1 cellular context compared by ENCODE assay signal in the genomic region with DNA sequence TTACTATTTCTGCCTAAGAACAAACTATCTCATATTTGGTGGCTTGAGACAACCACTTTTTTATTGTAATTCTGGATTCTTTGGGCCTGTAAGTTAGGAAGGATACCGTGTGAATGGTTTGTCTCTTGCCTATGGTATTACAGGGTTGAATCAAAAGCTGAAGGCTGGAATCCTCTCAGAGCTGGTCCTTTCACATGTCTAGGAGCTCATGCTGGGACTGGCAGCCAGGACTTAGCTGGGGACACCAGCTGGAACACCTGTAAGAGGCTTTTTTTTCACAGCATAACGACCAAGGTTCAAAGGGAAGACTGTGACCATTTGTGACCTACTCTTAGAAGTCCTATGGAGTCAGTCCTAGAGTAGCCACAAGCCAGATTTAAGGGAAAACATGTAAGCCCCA.
A peak's percentile ranks its signal among the peaks of the same experiment; 100 is the strongest.
TF ChIP-seq lines count a peak whose summit lies in the region.

No MANE protein-coding gene starts in this region.

TF ChIP-seq in H1, 55 proteins besides CTCF, POLR2A, EP300 and RAD21 (continued from another document):
- TF ChIP-seq, protein P1, sequence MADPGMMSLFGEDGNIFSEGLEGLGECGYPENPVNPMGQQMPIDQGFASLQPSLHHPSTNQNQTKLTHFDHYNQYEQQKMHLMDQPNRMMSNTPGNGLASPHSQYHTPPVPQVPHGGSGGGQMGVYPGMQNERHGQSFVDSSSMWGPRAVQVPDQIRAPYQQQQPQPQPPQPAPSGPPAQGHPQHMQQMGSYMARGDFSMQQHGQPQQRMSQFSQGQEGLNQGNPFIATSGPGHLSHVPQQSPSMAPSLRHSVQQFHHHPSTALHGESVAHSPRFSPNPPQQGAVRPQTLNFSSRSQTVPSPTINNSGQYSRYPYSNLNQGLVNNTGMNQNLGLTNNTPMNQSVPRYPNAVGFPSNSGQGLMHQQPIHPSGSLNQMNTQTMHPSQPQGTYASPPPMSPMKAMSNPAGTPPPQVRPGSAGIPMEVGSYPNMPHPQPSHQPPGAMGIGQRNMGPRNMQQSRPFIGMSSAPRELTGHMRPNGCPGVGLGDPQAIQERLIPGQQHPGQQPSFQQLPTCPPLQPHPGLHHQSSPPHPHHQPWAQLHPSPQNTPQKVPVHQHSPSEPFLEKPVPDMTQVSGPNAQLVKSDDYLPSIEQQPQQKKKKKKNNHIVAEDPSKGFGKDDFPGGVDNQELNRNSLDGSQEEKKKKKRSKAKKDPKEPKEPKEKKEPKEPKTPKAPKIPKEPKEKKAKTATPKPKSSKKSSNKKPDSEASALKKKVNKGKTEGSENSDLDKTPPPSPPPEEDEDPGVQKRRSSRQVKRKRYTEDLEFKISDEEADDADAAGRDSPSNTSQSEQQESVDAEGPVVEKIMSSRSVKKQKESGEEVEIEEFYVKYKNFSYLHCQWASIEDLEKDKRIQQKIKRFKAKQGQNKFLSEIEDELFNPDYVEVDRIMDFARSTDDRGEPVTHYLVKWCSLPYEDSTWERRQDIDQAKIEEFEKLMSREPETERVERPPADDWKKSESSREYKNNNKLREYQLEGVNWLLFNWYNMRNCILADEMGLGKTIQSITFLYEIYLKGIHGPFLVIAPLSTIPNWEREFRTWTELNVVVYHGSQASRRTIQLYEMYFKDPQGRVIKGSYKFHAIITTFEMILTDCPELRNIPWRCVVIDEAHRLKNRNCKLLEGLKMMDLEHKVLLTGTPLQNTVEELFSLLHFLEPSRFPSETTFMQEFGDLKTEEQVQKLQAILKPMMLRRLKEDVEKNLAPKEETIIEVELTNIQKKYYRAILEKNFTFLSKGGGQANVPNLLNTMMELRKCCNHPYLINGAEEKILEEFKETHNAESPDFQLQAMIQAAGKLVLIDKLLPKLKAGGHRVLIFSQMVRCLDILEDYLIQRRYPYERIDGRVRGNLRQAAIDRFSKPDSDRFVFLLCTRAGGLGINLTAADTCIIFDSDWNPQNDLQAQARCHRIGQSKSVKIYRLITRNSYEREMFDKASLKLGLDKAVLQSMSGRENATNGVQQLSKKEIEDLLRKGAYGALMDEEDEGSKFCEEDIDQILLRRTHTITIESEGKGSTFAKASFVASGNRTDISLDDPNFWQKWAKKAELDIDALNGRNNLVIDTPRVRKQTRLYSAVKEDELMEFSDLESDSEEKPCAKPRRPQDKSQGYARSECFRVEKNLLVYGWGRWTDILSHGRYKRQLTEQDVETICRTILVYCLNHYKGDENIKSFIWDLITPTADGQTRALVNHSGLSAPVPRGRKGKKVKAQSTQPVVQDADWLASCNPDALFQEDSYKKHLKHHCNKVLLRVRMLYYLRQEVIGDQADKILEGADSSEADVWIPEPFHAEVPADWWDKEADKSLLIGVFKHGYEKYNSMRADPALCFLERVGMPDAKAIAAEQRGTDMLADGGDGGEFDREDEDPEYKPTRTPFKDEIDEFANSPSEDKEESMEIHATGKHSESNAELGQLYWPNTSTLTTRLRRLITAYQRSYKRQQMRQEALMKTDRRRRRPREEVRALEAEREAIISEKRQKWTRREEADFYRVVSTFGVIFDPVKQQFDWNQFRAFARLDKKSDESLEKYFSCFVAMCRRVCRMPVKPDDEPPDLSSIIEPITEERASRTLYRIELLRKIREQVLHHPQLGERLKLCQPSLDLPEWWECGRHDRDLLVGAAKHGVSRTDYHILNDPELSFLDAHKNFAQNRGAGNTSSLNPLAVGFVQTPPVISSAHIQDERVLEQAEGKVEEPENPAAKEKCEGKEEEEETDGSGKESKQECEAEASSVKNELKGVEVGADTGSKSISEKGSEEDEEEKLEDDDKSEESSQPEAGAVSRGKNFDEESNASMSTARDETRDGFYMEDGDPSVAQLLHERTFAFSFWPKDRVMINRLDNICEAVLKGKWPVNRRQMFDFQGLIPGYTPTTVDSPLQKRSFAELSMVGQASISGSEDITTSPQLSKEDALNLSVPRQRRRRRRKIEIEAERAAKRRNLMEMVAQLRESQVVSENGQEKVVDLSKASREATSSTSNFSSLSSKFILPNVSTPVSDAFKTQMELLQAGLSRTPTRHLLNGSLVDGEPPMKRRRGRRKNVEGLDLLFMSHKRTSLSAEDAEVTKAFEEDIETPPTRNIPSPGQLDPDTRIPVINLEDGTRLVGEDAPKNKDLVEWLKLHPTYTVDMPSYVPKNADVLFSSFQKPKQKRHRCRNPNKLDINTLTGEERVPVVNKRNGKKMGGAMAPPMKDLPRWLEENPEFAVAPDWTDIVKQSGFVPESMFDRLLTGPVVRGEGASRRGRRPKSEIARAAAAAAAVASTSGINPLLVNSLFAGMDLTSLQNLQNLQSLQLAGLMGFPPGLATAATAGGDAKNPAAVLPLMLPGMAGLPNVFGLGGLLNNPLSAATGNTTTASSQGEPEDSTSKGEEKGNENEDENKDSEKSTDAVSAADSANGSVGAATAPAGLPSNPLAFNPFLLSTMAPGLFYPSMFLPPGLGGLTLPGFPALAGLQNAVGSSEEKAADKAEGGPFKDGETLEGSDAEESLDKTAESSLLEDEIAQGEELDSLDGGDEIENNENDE (IDR thresholded peaks at IDR 0.05; ENCODE audit: insufficient replicate concordance, low read length), result no peak
- TF ChIP-seq TBP (IDR thresholded peaks at IDR 0.05; ENCODE audit: low read depth, low read length) (no peak), BRCA1 (IDR thresholded peaks at IDR 0.05; ENCODE audit: low read depth, low read length) (no peak), SP4 (IDR thresholded peaks at IDR 0.05; ENCODE audit: low read length) (no peak), CEBPB (IDR thresholded peaks at IDR 0.05; ENCODE audit: low read depth, low read length) (no peak), SIRT6 (IDR thresholded peaks at IDR 0.05; ENCODE audit: low read length) (no peak), TCF12 (IDR thresholded peaks at IDR 0.05; ENCODE audit: low read depth, low read length) (0 out of 2 replicates have a peak, but pooled peaks have one; percentile 23)
